13 cellular contexts compared by ENCODE assay signal in genomic region chr1:94729287-94729686, GRCh38.
A peak's percentile ranks its signal among the peaks of the same experiment; 100 is the strongest.
DNase-seq lines count a peak whose midpoint lies in the region; ATAC-seq and TF ChIP-seq lines count a peak whose summit lies in the region.
"Had no signal": no experiment of that assay in that cellular context is flagged by ENCODE, and none has a peak within 500 bp of the region (broad histone marks: within the 10 kb centered on the region; RNA-seq: fewer than 3 reads in every experiment).

No MANE protein-coding gene starts in this region.

- ATAC-seq in left colon (peak; percentile 52), esophagus mucosa (no peak)

- in situ Hi-C loops in brain microvascular endothelial cell (cut with HindIII; ENCODE audit: low pct_ligation_motif_present, low sequenced_read_pairs) = no loop called here

- no peak overlapping the region for H3K9ac ChIP-seq in subcutaneous abdominal adipose tissue (ENCODE audit: low read length in 5 of 5)
- H3K9ac ChIP-seq: KMS-11 had no signal

- H3K27me3 ChIP-seq in brain microvascular endothelial cell (replicated peaks) = no peaks in the 10 kb centered on the region
- no peaks in the 10 kb centered on the region for H3K27me3 ChIP-seq in subcutaneous abdominal adipose tissue (ENCODE audit: control insufficient read depth in 5 of 5, insufficient read depth in 4 of 5, low read length in 5 of 5)

- peaks cover 0 to 13% (median 8%) of the 10 kb centered on the region in 5 donors for H3K4me1 ChIP-seq in subcutaneous abdominal adipose tissue (ENCODE audit: control insufficient read depth in 5 of 5, insufficient read depth in 5 of 5, low read length in 5 of 5)

- H3K27ac ChIP-seq in brain microvascular endothelial cell = no peak overlapping the region
- peak overlapping the region; percentile 15 for H3K27ac ChIP-seq in subcutaneous abdominal adipose tissue (ENCODE audit: low read depth, low read length)
- H3K27ac ChIP-seq: 22Rv1, KMS-11 had no signal

- DNase-seq in DMS53 (lab: John Stamatoyannopoulos, UW) (peak; percentile 36), DMS53 treated with DMSO at 0.1 percent for 48 hours (lab: John Stamatoyannopoulos, UW; ENCODE audit: unreplicated experiment) (no peak), brain microvascular endothelial cell (peak; percentile 55), left colon (no peak), NCI-H524 treated with DMSO at 0.1 percent for 48 hours (lab: John Stamatoyannopoulos, UW) (no peak)
- DNase-seq in activated CD4-positive, CD25-positive, alpha-beta regulatory T cell treated with anti-CD3 and anti-CD28 coated beads, Interleukin-2, amount 50 U/mL, for 72 hours = no peak
- DNase-seq: activated CD4-positive, alpha-beta T cell treated with anti-CD3 and anti-CD28 coated beads, Interleukin-2, amount 50 U/mL, for 48 hours; activated naive CD4-positive, alpha-beta T cell treated with anti-CD3 and anti-CD28 coated beads, Interleukin-2, amount 10 ng/mL, durations not matched to agents 7 days and 5 days; NCI-H524 had no signal

- intact Hi-C loops in left colon (cut with DNase I, micrococcal nuclease) = no loop called here

- H3K9me3 ChIP-seq in subcutaneous abdominal adipose tissue (ENCODE audit: control insufficient read depth in 5 of 5, low read length in 5 of 5) = no peaks in the 10 kb centered on the region

- no peak for TF ChIP-seq CTCF in brain microvascular endothelial cell (IDR thresholded peaks at IDR 0.05; ENCODE audit: low read depth, low read length, missing control alignments)

- H3K36me3 ChIP-seq in brain microvascular endothelial cell (replicated peaks) (no peaks in the 10 kb centered on the region), subcutaneous abdominal adipose tissue (ENCODE audit: control insufficient read depth in 5 of 5, insufficient read depth in 5 of 5, low read length in 5 of 5) (no peaks in the 10 kb centered on the region)

- H3K4me3 ChIP-seq in brain microvascular endothelial cell (ENCODE audit: low read depth, low read length) = no peak overlapping the region
- H3K4me3 ChIP-seq in subcutaneous abdominal adipose tissue (ENCODE audit: low read depth in 1 of 5, low read length in 5 of 5) = peak overlapping the region in 4 of 5 donors; percentile 29 to 47 (median 43)

Comparison
In these comparisons a context has a peak if more than half of its experiments do, and no peak if none do; other contexts are left out.
1. DNase-seq: peak in DMS53 (single experiment) and brain microvascular endothelial cell (single experiment); none in DMS53 treated with DMSO at 0.1 percent for 48 hours (single experiment), left colon (0 of 2), activated CD4-positive, CD25-positive, alpha-beta regulatory T cell treated with anti-CD3 and anti-CD28 coated beads, Interleukin-2, amount 50 U/mL, for 72 hours (single experiment) and NCI-H524 treated with DMSO at 0.1 percent for 48 hours (single experiment).